In the genomic region with DNA sequence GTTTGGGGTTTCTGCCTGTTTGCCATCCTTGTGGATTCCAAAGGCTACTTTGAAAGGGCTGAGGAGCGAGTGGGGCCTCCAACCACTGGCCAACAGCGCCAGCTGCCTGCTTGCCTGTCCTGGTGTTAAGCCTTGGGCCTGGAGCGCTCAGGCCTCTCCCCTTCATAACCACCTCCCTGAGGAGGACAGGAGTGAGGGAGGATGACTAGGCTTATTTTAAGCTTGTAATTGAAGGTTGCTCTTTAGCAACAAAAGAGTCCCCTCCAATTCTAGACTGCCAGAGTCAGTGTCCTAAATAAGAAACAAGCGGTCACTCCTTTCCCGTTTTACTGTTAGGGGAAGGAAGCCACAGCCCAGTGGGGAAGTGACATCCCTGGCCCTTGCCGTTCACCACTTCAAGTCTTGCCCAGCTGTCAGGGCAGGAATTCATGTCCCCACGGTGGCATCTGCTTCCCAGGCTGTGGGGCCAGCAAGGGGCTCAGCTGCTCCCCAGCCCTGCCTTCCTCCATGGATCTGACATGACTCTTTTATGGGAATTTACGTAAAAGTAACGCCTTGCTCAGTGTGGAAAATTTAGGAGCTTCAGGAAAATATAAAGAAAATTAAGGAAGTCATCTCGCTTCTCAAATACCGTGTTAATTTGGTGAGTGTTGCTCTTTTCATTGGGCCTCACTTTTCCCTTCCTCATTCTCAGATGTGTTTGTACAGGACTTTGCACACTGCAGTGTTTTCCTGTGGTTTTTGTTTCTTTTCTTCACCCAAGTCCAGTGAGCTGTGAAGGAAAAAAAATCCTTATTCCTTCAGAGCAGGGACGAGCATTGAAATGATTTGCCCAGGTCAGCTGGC, we compare ENCODE assay signal across 1 cellular context.
TF ChIP-seq lines count a peak whose summit lies in the region.

No MANE protein-coding gene starts in this region.

TF ChIP-seq in H1, 55 proteins besides CTCF, POLR2A, EP300 and RAD21 (continued from another document):
- TF ChIP-seq BRCA1 (IDR thresholded peaks at IDR 0.05; ENCODE audit: low read depth, low read length) (no peak), KDM5A (IDR thresholded peaks at IDR 0.05; ENCODE audit: low read length) (no peak)
